In the genomic region with DNA sequence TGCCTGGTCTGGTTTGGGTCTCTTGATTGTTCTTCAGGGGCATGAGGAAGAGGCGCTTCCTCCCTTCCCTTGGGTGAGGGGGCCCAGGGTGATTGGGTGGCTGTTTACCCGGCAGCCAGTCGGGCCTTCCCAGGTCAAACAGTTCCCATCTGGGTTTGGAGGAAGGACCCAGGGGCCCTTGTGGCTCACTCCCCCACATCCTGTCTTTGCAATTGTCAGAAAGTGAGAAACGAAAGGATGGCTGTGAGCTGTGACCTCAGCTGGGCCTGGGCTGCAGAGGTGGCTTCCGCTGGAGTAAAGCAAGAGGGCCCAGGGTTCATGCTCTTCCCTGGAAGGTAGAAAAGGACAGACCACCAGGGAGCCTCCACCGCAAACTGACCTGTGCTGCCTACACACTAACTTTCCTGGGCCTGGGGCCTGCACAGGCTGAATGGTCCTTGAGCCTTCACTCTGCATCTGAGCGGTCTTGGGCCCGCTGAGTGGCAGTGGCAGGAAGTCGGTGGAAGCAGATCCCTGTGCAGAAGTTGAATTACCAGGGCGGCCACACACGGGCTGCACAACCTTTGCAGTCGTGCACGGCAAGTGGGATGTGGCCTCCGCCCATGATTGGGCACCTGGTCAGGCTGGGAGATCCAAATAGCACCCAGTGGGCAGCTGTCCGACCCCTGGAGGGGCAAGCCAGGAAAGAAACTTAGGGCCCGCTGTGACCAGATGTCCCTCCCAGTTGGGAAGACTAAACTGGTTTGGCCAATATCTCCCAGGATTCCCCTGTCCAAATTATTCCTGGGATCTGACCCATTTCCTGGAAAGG, we compare ENCODE assay signal across 1 cellular context.
A peak's percentile ranks its signal among the peaks of the same experiment; 100 is the strongest.
TF ChIP-seq lines count a peak whose summit lies in the region.

No MANE protein-coding gene starts in this region.

TF ChIP-seq in A549, 52 proteins besides CTCF, POLR2A, EP300 and RAD21:
- TF ChIP-seq BHLHE40 (IDR thresholded peaks at IDR 0.05; ENCODE audit: low read depth, low read length) (no peak), NR3C1 (IDR thresholded peaks at IDR 0.05) (no peak), MAFK (IDR thresholded peaks at IDR 0.05; ENCODE audit: partially characterized antibody) (no peak), JUN (IDR thresholded peaks at IDR 0.05) (peak in 1 of 2 experiments; percentile 54; a peak in 3 of 5 replicates), RNF2 (IDR thresholded peaks at IDR 0.05; ENCODE audit: borderline replicate concordance, low read depth) (no peak), POLR2AphosphoS2 (conservative IDR thresholded peaks at IDR 0.05; ENCODE audit: low read length) (peak; percentile 100), HOXB5 (CRISPR knock-in tag; IDR thresholded peaks at IDR 0.05) (no peak; the same call in 1 of the 2 replicates), ZSCAN20 (CRISPR knock-in tag; IDR thresholded peaks at IDR 0.05) (no peak), RFX5 (IDR thresholded peaks at IDR 0.05) (no peak), GATA3 (IDR thresholded peaks at IDR 0.05; ENCODE audit: borderline replicate concordance) (peak; percentile 29), FOSB (CRISPR knock-in tag; IDR thresholded peaks at IDR 0.05) (peak; percentile 91), PBX3 (IDR thresholded peaks at IDR 0.05) (peak; percentile 65; the same call in 1 of the 2 replicates), HOXA7 (CRISPR knock-in tag; IDR thresholded peaks at IDR 0.05) (peak; percentile 89), EHMT2 (IDR thresholded peaks at IDR 0.05; ENCODE audit: low read depth) (no peak), HEYL (CRISPR knock-in tag; IDR thresholded peaks at IDR 0.05) (no peak), ATOH8 (CRISPR knock-in tag; IDR thresholded peaks at IDR 0.05; ENCODE audit: low read depth) (peak; percentile 33; the same call in 1 of the 2 replicates), TP53 (CRISPR knock-in tag; IDR thresholded peaks at IDR 0.05) (peak; percentile 46), HMGXB4 (CRISPR knock-in tag; IDR thresholded peaks at IDR 0.05; ENCODE audit: borderline replicate concordance) (no peak; the same call in none of the 2 replicates), MAZ (IDR thresholded peaks at IDR 0.05; ENCODE audit: borderline replicate concordance, low read depth, low read length) (no peak), REST (IDR thresholded peaks at IDR 0.05) (0 out of 2 replicates have a peak, but pooled peaks have one; percentile 4), TFCP2L1 (CRISPR knock-in tag; IDR thresholded peaks at IDR 0.05) (peak; percentile 96), ZNF302 (CRISPR knock-in tag; IDR thresholded peaks at IDR 0.05) (no peak), JUNB (IDR thresholded peaks at IDR 0.05) (no peak), NPAS2 (CRISPR knock-in tag; IDR thresholded peaks at IDR 0.05; ENCODE audit: borderline replicate concordance) (no peak), KDM1A (IDR thresholded peaks at IDR 0.05; ENCODE audit: low read depth) (no peak), SREBF2 (IDR thresholded peaks at IDR 0.05) (no peak), RARB (CRISPR knock-in tag; IDR thresholded peaks at IDR 0.05) (peak; percentile 93), BCL3 (IDR thresholded peaks at IDR 0.05) (peak; percentile 59; the same call in 2 of the 3 replicates), NFE2L2 (conservative IDR thresholded peaks at IDR 0.05; ENCODE audit: low read length) (no peak)
- TF ChIP-seq, protein P1, sequence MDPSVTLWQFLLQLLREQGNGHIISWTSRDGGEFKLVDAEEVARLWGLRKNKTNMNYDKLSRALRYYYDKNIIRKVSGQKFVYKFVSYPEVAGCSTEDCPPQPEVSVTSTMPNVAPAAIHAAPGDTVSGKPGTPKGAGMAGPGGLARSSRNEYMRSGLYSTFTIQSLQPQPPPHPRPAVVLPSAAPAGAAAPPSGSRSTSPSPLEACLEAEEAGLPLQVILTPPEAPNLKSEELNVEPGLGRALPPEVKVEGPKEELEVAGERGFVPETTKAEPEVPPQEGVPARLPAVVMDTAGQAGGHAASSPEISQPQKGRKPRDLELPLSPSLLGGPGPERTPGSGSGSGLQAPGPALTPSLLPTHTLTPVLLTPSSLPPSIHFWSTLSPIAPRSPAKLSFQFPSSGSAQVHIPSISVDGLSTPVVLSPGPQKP (IDR thresholded peaks at IDR 0.05; ENCODE audit: low read depth, low read length): no peak
TF ChIP-seq in A549: peak in this region for 12.
